Comparison of ENCODE assay signal across 1 cellular context in genomic region chr1:94713472-94714141, GRCh38.
TF ChIP-seq lines count a peak whose summit lies in the region.

No MANE protein-coding gene starts in this region.

TF ChIP-seq in A549, 52 proteins besides CTCF, POLR2A, EP300 and RAD21 (continued from another document):
- no peak for TF ChIP-seq REST (IDR thresholded peaks at IDR 0.05)
- TF ChIP-seq RARB (CRISPR knock-in tag; IDR thresholded peaks at IDR 0.05): no peak
- no peak for TF ChIP-seq SMC3 (IDR thresholded peaks at IDR 0.05)
- TF ChIP-seq MAZ (IDR thresholded peaks at IDR 0.05; ENCODE audit: borderline replicate concordance, low read depth, low read length): no peak
- no peak for TF ChIP-seq HMGXB4 (CRISPR knock-in tag; IDR thresholded peaks at IDR 0.05; ENCODE audit: borderline replicate concordance)
- TF ChIP-seq SREBF2 (IDR thresholded peaks at IDR 0.05): no peak
- no peak for TF ChIP-seq HOXB5 (CRISPR knock-in tag; IDR thresholded peaks at IDR 0.05)
- no peak for TF ChIP-seq GATA3 (IDR thresholded peaks at IDR 0.05; ENCODE audit: borderline replicate concordance)
- peak; percentile 68; the same call in 1 of the 2 replicates for TF ChIP-seq MAX (IDR thresholded peaks at IDR 0.05)
- TF ChIP-seq RNF2 (IDR thresholded peaks at IDR 0.05; ENCODE audit: borderline replicate concordance, low read depth): no peak
